Comparison of ENCODE assay signal across 26 cellular contexts in genomic region chr6:37582309-37582708, GRCh38.
DNase-seq lines count a peak whose midpoint lies in the region; ATAC-seq, FAIRE-seq and TF ChIP-seq lines count a peak whose summit lies in the region.
"Had no signal": no experiment of that assay in that cellular context is flagged by ENCODE, and none has a peak within 500 bp of the region (broad histone marks: within the 10 kb centered on the region; RNA-seq: fewer than 3 reads in every experiment).

No MANE protein-coding gene starts in this region.

- H3K4me3 ChIP-seq in AG04449 (ENCODE audit: low read depth, low read length): no peak overlapping the region
- no peak overlapping the region for H3K4me3 ChIP-seq in Peyer's patch
- H3K4me3 ChIP-seq: colonic mucosa, heart right ventricle, right atrium auricular region, uterus had no signal

- H3K9me3 ChIP-seq in Peyer's patch: no peaks in the 10 kb centered on the region
- H3K9me3 ChIP-seq: colonic mucosa, right atrium auricular region, uterus had no signal

- H3K4me3 Mint-ChIP-seq in HFFc6: no peak overlapping the region
- H3K4me3 Mint-ChIP-seq in activated T-cell treated with anti-CD3 and anti-CD28 coated beads, Interleukin-2, amount 50 U/mL, for 72 hours: no peak overlapping the region
- H3K4me3 Mint-ChIP-seq: activated naive CD8-positive, alpha-beta T cell treated with anti-CD3 and anti-CD28 coated beads for 36 hours; brain had no signal

- H3K27ac ChIP-seq in Peyer's patch: no peak overlapping the region
- H3K27ac ChIP-seq: colonic mucosa, heart right ventricle, KMS-11, right atrium auricular region, uterus had no signal

- DNase-seq in AG04449 (ENCODE audit: low read depth, low spot score) (peak; percentile 28), HFFc6 (peak; percentile 13), amniotic epithelial cell (ENCODE audit: low read depth) (peak; percentile 21), kidney tubule cell (ENCODE audit: low spot score) (peak; percentile 42), frontal cortex (ENCODE audit: low spot score in 2 of 2) (no peak), Peyer's patch (no peak), COLO668 (lab: John Stamatoyannopoulos, UW; ENCODE audit: unreplicated experiment) (no peak)
- no peak for DNase-seq in activated T-cell treated with anti-CD3 and anti-CD28 coated beads, Interleukin-2, amount 50 U/mL, for 72 hours
- DNase-seq: activated CD4-positive, alpha-beta T cell treated with anti-CD3 and anti-CD28 coated beads for 48 hours; activated naive CD8-positive, alpha-beta T cell treated with anti-CD3 and anti-CD28 coated beads for 36 hours; C1 segment of cervical spinal cord; colonic mucosa; heart right ventricle; NCI-H1092; NCI-H2029 treated with DMSO at 0.1 percent for 48 hours; NCI-H524 treated with DMSO at 0.1 percent for 48 hours; substantia nigra; uterus had no signal

- TF ChIP-seq CTCF in AG04449 (IDR thresholded peaks at IDR 0.05; ENCODE audit: insufficient read depth, low read length, missing control alignments): no peak
- no peak for TF ChIP-seq CTCF in HFFc6 (IDR thresholded peaks at IDR 0.05)
- no peak for TF ChIP-seq CTCF in Peyer's patch (IDR thresholded peaks at IDR 0.05)

- no peak for FAIRE-seq in frontal cortex (lab: Jason Lieb, UNC)
- FAIRE-seq: A204.1, G401.6, islet of Langerhans had no signal

- H3K27me3 ChIP-seq in Peyer's patch: no peaks in the 10 kb centered on the region
- H3K27me3 ChIP-seq: colonic mucosa, right atrium auricular region, uterus had no signal

- peaks cover 9% of the 10 kb centered on the region for H3K27me3 Mint-ChIP-seq in HFFc6 (ENCODE audit: insufficient read depth)
- H3K27me3 Mint-ChIP-seq in activated T-cell treated with anti-CD3 and anti-CD28 coated beads, Interleukin-2, amount 50 U/mL, for 72 hours (ENCODE audit: low read depth): no peaks in the 10 kb centered on the region
- H3K27me3 Mint-ChIP-seq: activated naive CD8-positive, alpha-beta T cell treated with anti-CD3 and anti-CD28 coated beads for 36 hours had no signal

- CTCF ChIA-PET in AG04449 (lab: Yijun Ruan, JAX): interaction anchor here (1.8 to 4.3 kb wide), 3 partner anchors 15 to 109 kb away, joined by 4 to 24 read pairs (median 6); no protein-coding TSS in a partner anchor

- no peak overlapping the region for H3K27ac Mint-ChIP-seq in HFFc6
- H3K27ac Mint-ChIP-seq in activated T-cell treated with anti-CD3 and anti-CD28 coated beads, Interleukin-2, amount 50 U/mL, for 72 hours: no peak overlapping the region
- H3K27ac Mint-ChIP-seq: activated naive CD8-positive, alpha-beta T cell treated with anti-CD3 and anti-CD28 coated beads for 36 hours; activated T-helper 2 cell treated with anti-CD3 and anti-CD28 coated beads, Interferon-gamma antibody, Interleukin-2, Interleukin-4, amounts not matched to agents 10 μg/mL and 5 μg/mL and 100 μg/mL, durations not matched to agents 14 hours and 24 hours and 36 hours had no signal

- no peak for ATAC-seq in activated T-cell treated with anti-CD3 and anti-CD28 coated beads, Interleukin-2, amount 50 U/mL, for 72 hours (replicated peaks in 1 of 2)
- ATAC-seq: heart right ventricle, Right ventricle myocardium inferior had no signal

- H3K4me1 Mint-ChIP-seq in HFFc6 (ENCODE audit: low read depth): peaks cover 27% of the 10 kb centered on the region
- no peaks in the 10 kb centered on the region for H3K4me1 Mint-ChIP-seq in activated T-cell treated with anti-CD3 and anti-CD28 coated beads, Interleukin-2, amount 50 U/mL, for 72 hours (ENCODE audit: low read depth)
- H3K4me1 Mint-ChIP-seq: activated naive CD8-positive, alpha-beta T cell treated with anti-CD3 and anti-CD28 coated beads for 36 hours had no signal

- TF ChIP-seq POLR2A in Peyer's patch (IDR thresholded peaks at IDR 0.05): no peak

- no peaks in the 10 kb centered on the region for H3K9me3 Mint-ChIP-seq in HFFc6
- H3K9me3 Mint-ChIP-seq in activated T-cell treated with anti-CD3 and anti-CD28 coated beads, Interleukin-2, amount 50 U/mL, for 72 hours: no peaks in the 10 kb centered on the region
- H3K9me3 Mint-ChIP-seq: activated naive CD8-positive, alpha-beta T cell treated with anti-CD3 and anti-CD28 coated beads for 36 hours; activated T-helper 2 cell treated with anti-CD3 and anti-CD28 coated beads, Interferon-gamma antibody, Interleukin-2, Interleukin-4, amounts not matched to agents 10 μg/mL and 5 μg/mL and 100 μg/mL, durations not matched to agents 14 hours and 24 hours and 36 hours had no signal

- POLR2A ChIA-PET in AG04449 (lab: Yijun Ruan, JAX): interaction anchor here (0.6 kb wide), 1 partner anchor 1058 kb away, joined by 3 read pairs; no protein-coding TSS in a partner anchor

- H3K4me1 ChIP-seq in Peyer's patch: no peaks in the 10 kb centered on the region
- H3K4me1 ChIP-seq: colonic mucosa, right atrium auricular region, uterus had no signal

- no peaks in the 10 kb centered on the region for H3K36me3 ChIP-seq in Peyer's patch
- H3K36me3 ChIP-seq: colonic mucosa, heart right ventricle, right atrium auricular region, uterus had no signal

- 0 out of 2 replicates have a peak, but pooled peaks cover 6% of the 10 kb centered on the region for H3K36me3 Mint-ChIP-seq in HFFc6 (ENCODE audit: low read depth)
- no peaks in the 10 kb centered on the region for H3K36me3 Mint-ChIP-seq in activated T-cell treated with anti-CD3 and anti-CD28 coated beads, Interleukin-2, amount 50 U/mL, for 72 hours (ENCODE audit: insufficient read depth in 2 of 2)
- H3K36me3 Mint-ChIP-seq: activated naive CD8-positive, alpha-beta T cell treated with anti-CD3 and anti-CD28 coated beads for 36 hours; brain had no signal

Comparison
In these comparisons a context has a peak if more than half of its experiments do, and no peak if none do; other contexts are left out.
1. DNase-seq: peak in AG04449 (single experiment), HFFc6 (single experiment), amniotic epithelial cell (single experiment) and kidney tubule cell (single experiment); none in frontal cortex (0 of 2), Peyer's patch (0 of 3), activated T-cell treated with anti-CD3 and anti-CD28 coated beads, Interleukin-2, amount 50 U/mL, for 72 hours (0 of 2) and COLO668 (single experiment).